ENCODE assay signal across 1 cellular context in genomic region chr15:55318588-55319494, GRCh38.
TF ChIP-seq lines count a peak whose summit lies in the region.

Gene PIGB, plus strand, starts transcription at chr15:55319222. Its CDS starts 29 bp downstream, at chr15:55319251.
Gene PIGBOS1, minus strand, starts transcription at chr15:55319123. Its CDS starts 1,331 bp downstream, at chr15:55317792.

TF ChIP-seq in WTC11, 78 proteins besides CTCF, POLR2A, EP300 and RAD21 (continued from another document):
- TF ChIP-seq ARID4B (CRISPR knock-in tag; IDR thresholded peaks at IDR 0.05; ENCODE audit: borderline replicate concordance) (peak; percentile 41; the same call in 1 of the 2 replicates), GABPB1 (CRISPR knock-in tag; IDR thresholded peaks at IDR 0.05) (peak; percentile 83), TCF7 (CRISPR knock-in tag; IDR thresholded peaks at IDR 0.05; ENCODE audit: low read depth) (no peak), SOX15 (CRISPR knock-in tag; IDR thresholded peaks at IDR 0.05) (no peak), FOXP4 (CRISPR knock-in tag; IDR thresholded peaks at IDR 0.05) (peak; percentile 46; the same call in 1 of the 2 replicates), ZNF281 (CRISPR knock-in tag; IDR thresholded peaks at IDR 0.05) (peak; percentile 71; the same call in 1 of the 2 replicates), FOXP1 (CRISPR knock-in tag; IDR thresholded peaks at IDR 0.05; ENCODE audit: borderline replicate concordance) (peak; percentile 75; the same call in 1 of the 2 replicates), USF1 (CRISPR knock-in tag; IDR thresholded peaks at IDR 0.05) (no peak), ZNF138 (CRISPR knock-in tag; conservative IDR thresholded peaks at IDR 0.05) (no peak), NFYB (CRISPR knock-in tag; conservative IDR thresholded peaks at IDR 0.05; ENCODE audit: low read depth) (no peak), TP53 (CRISPR knock-in tag; IDR thresholded peaks at IDR 0.05) (no peak), SP1 (CRISPR knock-in tag; conservative IDR thresholded peaks at IDR 0.05) (peak; percentile 75), ZNF396 (CRISPR knock-in tag; IDR thresholded peaks at IDR 0.05; ENCODE audit: borderline replicate concordance) (no peak)
TF ChIP-seq in WTC11: peak in this region for 14.
